Comparison of ENCODE assay signal across 18 cellular contexts in the genomic region with DNA sequence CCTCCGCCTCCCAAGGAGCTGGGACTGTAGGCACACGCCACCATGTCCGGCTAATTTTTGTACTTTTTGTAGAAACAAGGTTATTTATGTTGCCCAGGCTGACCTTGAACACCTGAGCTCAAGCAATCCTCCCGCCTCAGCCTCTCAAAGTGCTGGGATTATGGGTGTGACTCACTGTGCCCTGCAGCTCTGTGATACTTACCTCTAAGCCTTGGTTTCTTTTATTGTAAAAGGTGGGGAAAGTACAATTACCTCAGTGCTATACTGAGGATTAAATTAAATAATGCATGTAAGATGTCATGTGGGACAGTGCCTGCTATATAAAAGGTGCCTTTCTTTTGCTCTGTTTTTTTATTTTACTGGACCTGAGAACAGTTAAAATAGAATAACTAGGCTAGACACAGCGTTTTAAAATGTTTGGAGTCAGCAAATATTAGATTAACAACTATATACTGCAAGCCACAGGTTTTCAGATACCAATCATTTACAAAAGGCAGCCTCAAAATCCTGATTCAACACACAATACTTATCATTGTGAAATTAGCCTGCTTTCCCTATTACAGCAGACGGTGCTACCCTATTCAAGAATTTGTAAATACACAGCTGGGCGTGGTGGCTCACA. TPM values are rescaled to one million over a fixed set of nuclear protein-coding genes. Genes with fewer than 3 reads are reported as not detected.
DNase-seq lines count a peak whose midpoint lies in the region; ATAC-seq and TF ChIP-seq lines count a peak whose summit lies in the region.
"Had no signal": no experiment of that assay in that cellular context is flagged by ENCODE, and none has a peak within 500 bp of the region (broad histone marks: within the 10 kb centered on the region; RNA-seq: fewer than 3 reads in every experiment).

No MANE protein-coding gene starts in this region.

- TF ChIP-seq CTCF in MCF 10A (IDR thresholded peaks at IDR 0.05; ENCODE audit: unreplicated experiment) (no peak), breast epithelium (IDR thresholded peaks at IDR 0.05) (no peak), mammary epithelial cell (conservative IDR thresholded peaks at IDR 0.05 in 1 of 2, IDR thresholded peaks at IDR 0.05 in 1 of 2; ENCODE audit: extremely low read depth in 1 of 2, insufficient read depth in 1 of 2, low read depth in 1 of 2, low read length in 2 of 2) (no peak), foreskin keratinocyte (conservative IDR thresholded peaks at IDR 0.05) (no peak)

- DNase-seq in MCF 10A (ENCODE audit: unreplicated experiment), result peak; percentile 2
- DNase-seq in breast epithelium (ENCODE audit: low spot score in 2 of 2), result no peak
- DNase-seq in mammary epithelial cell, result peak; percentile 15
- DNase-seq in foreskin keratinocyte, result peak in 1 of 2 donors; percentile 16
- peak; percentile 24 for DNase-seq in posterior vena cava (ENCODE audit: low spot score)
- DNase-seq in NCI-H82 (lab: John Stamatoyannopoulos, UW), result no peak
- DNase-seq: Calu3; CD8-positive, alpha-beta T cell; DMS79 treated with DMSO at 0.1 percent for 48 hours; GF-D8; H9 had no signal

- H3K4me2 ChIP-seq in mammary epithelial cell (ENCODE audit: insufficient read depth, low read depth, low read length), result no peak overlapping the region
- H3K4me2 ChIP-seq: BLaER1 treated with 17β-estradiol and CSF1 and Interleukin-3, amounts not matched to agents 10 nM and 100 nM had no signal

- H3K27ac ChIP-seq in breast epithelium, result no peak overlapping the region
- no peak overlapping the region for H3K27ac ChIP-seq in mammary epithelial cell (ENCODE audit: insufficient read depth, low read depth, low read length)
- peak overlapping the region; percentile 42 for H3K27ac ChIP-seq in foreskin keratinocyte
- H3K27ac ChIP-seq: 22Rv1; BLaER1 treated with 17β-estradiol and CSF1 and Interleukin-3, amounts not matched to agents 10 nM and 100 nM; HL-60 had no signal

- no peaks in the 10 kb centered on the region for H3K27me3 Mint-ChIP-seq in MCF 10A (ENCODE audit: insufficient read depth, unreplicated experiment)
- H3K27me3 Mint-ChIP-seq: B cell, IgD-negative memory B cell had no signal

- H3K27me3 ChIP-seq in breast epithelium, result no peaks in the 10 kb centered on the region
- H3K27me3 ChIP-seq in mammary epithelial cell (ENCODE audit: insufficient read depth, low read length), result no peaks in the 10 kb centered on the region
- H3K27me3 ChIP-seq in foreskin keratinocyte, result no peaks in the 10 kb centered on the region
- H3K27me3 ChIP-seq: BLaER1 treated with 17β-estradiol and CSF1 and Interleukin-3, amounts not matched to agents 10 nM and 100 nM had no signal

- no peaks in the 10 kb centered on the region for H4K20me1 ChIP-seq in mammary epithelial cell (ENCODE audit: insufficient read depth, low read length)

- dilution Hi-C loops in mammary epithelial cell (cut with HindIII; ENCODE audit: low sequenced_read_pairs), result loop anchor here (5.0 kb wide), 1 partner anchor 53 kb away; no protein-coding TSS in a partner anchor

- peaks cover 86% of the 10 kb centered on the region for H3K36me3 Mint-ChIP-seq in MCF 10A (ENCODE audit: insufficient read depth, unreplicated experiment)

- no peaks in the 10 kb centered on the region for H3K36me3 ChIP-seq in breast epithelium
- H3K36me3 ChIP-seq in mammary epithelial cell (ENCODE audit: insufficient read depth, low read length), result peaks cover 38% of the 10 kb centered on the region

- no peaks in the 10 kb centered on the region for H3K4me1 ChIP-seq in breast epithelium
- no peaks in the 10 kb centered on the region for H3K4me1 ChIP-seq in mammary epithelial cell (ENCODE audit: insufficient read depth, low read length)
- no peaks in the 10 kb centered on the region for H3K4me1 ChIP-seq in foreskin keratinocyte
- H3K4me1 ChIP-seq: BLaER1 treated with 17β-estradiol and CSF1 and Interleukin-3, amounts not matched to agents 10 nM and 100 nM had no signal

- POLR2A ChIA-PET in MCF 10A (lab: Yijun Ruan, JAX), result no interaction called here

- no peak for TF ChIP-seq POLR2A in breast epithelium (IDR thresholded peaks at IDR 0.05)

- intact Hi-C loops in MCF 10A (cut with micrococcal nuclease) (no loop called here), breast epithelium (cut with DNase I; ENCODE audit: low total_unique reads) (no loop called here), mammary epithelial cell (cut with micrococcal nuclease) (no loop called here), posterior vena cava (cut with DNase I) (no loop called here)

- no TSS peak for BruUV-seq in MCF 10A (replicated peaks; lab: Mats Ljungman, UMichigan)
- no TSS peak for BruUV-seq in mammary epithelial cell (replicated peaks; lab: Mats Ljungman, UMichigan)

- H3K4me3 ChIP-seq in breast epithelium (no peak overlapping the region), mammary epithelial cell (replicated peaks in 1 of 3; ENCODE audit: insufficient read depth in 1 of 3, low read depth in 2 of 3, low read length in 3 of 3) (no peak overlapping the region)
- H3K4me3 ChIP-seq: BLaER1 treated with 17β-estradiol and CSF1 and Interleukin-3, amounts not matched to agents 10 nM and 100 nM had no signal

- no peak overlapping the region for H3K27ac Mint-ChIP-seq in MCF 10A (ENCODE audit: low read depth, unreplicated experiment)
- H3K27ac Mint-ChIP-seq: B cell; CD8-positive, alpha-beta T cell; IgD-negative memory B cell had no signal

- H3K9ac ChIP-seq in mammary epithelial cell (ENCODE audit: insufficient read depth, low read length), result no peak overlapping the region
- H3K9ac ChIP-seq: BLaER1 treated with 17β-estradiol and CSF1 and Interleukin-3, amounts not matched to agents 10 nM and 100 nM had no signal

- H3K4me3 Mint-ChIP-seq in MCF 10A (ENCODE audit: unreplicated experiment), result no peak overlapping the region
- H3K4me3 Mint-ChIP-seq: B cell; CD8-positive, alpha-beta T cell; H9; IgD-negative memory B cell had no signal

- in situ Hi-C loops in mammary epithelial cell (cut with MboI; ENCODE audit: low sequenced_read_pairs in 2 of 2), result no loop called here

- H3K4me1 Mint-ChIP-seq in MCF 10A (ENCODE audit: insufficient read depth, unreplicated experiment), result no peaks in the 10 kb centered on the region
- H3K4me1 Mint-ChIP-seq: H9 had no signal

- no peak overlapping the region for H2AFZ ChIP-seq in mammary epithelial cell (ENCODE audit: low read depth, low read length)

- ATAC-seq in foreskin keratinocyte (peak; percentile 35), HG03196 (IDR thresholded peaks at IDR 0.05; ENCODE audit: unreplicated experiment) (no peak), HG03095 (IDR thresholded peaks at IDR 0.05; ENCODE audit: unreplicated experiment) (no peak)
- ATAC-seq: CD8-positive, alpha-beta T cell had no signal

- H3K9me3 ChIP-seq in breast epithelium, result no peaks in the 10 kb centered on the region
- H3K9me3 ChIP-seq in mammary epithelial cell (replicated peaks; ENCODE audit: insufficient read depth, low read length), result no peaks in the 10 kb centered on the region
- H3K9me3 ChIP-seq: BLaER1 treated with 17β-estradiol and CSF1 and Interleukin-3, amounts not matched to agents 10 nM and 100 nM had no signal

- CTCF ChIA-PET in MCF 10A (lab: Yijun Ruan, JAX), result interaction anchor here (0.7 to 0.8 kb wide), 2 partner anchors 27 to 240 kb away, joined by 3 read pairs; no protein-coding TSS in a partner anchor
- CTCF ChIA-PET in mammary epithelial cell (lab: Charles Lee; ENCODE audit: low non-redundant PET), result no interaction called here

- peaks cover 4% of the 10 kb centered on the region for H3K79me2 ChIP-seq in mammary epithelial cell (ENCODE audit: insufficient read depth, low read length)

- H3K9me3 Mint-ChIP-seq in MCF 10A (ENCODE audit: unreplicated experiment), result no peaks in the 10 kb centered on the region
- H3K9me3 Mint-ChIP-seq: CD8-positive, alpha-beta T cell; IgD-negative memory B cell had no signal

- 70% methylated on average over 4 of the region's 7 CpGs for WGBS in mammary epithelial cell (ENCODE audit: low coverage, missing lambda C conversion rate)

RNA-seq across cellular contexts. Expression of a gene that starts 30.0 kb away (rescaled TPM):
- 37.4 and 55.0 TPM in 2 replicates for total RNA-seq in MCF 10A (2022)
- total RNA-seq in breast epithelium, result 10 to 100 TPM; 24.9 to 31.3 (median 27.5) TPM
- total RNA-seq in mammary epithelial cell, result 10 to 100 TPM; 28.7 to 39.3 TPM
- 11.7 TPM for polyA plus RNA-seq in mammary epithelial cell
- polyA minus RNA-seq in mammary epithelial cell, result 83.9 TPM
- total RNA-seq in foreskin keratinocyte, result 20.6 and 23.1 TPM in 2 replicates
- polyA plus RNA-seq in foreskin keratinocyte, result 3.9 TPM in 2 replicates
- 10 to 100 TPM; 33.6 to 36.7 TPM for total RNA-seq in posterior vena cava

RNA-seq across cellular contexts. Expression of a gene that starts 33.9 kb away (rescaled TPM):
- total RNA-seq in MCF 10A (2022) (13.3 and 16.2 TPM in 2 replicates), breast epithelium (10 to 100 TPM; 13.6 to 20.0 (median 16.1) TPM), mammary epithelial cell (10 to 100 TPM; 14.8 to 23.6 TPM), foreskin keratinocyte (10.2 and 10.6 TPM in 2 replicates), posterior vena cava (10 to 100 TPM; 20.2 to 25.4 TPM)
- polyA plus RNA-seq in mammary epithelial cell (7.2 TPM), foreskin keratinocyte (4.8 and 5.6 TPM in 2 replicates)
- 34.5 TPM for polyA minus RNA-seq in mammary epithelial cell

RNA-seq across cellular contexts. Expression of a gene that starts 57.9 kb away (rescaled TPM):
- 38.3 and 48.2 TPM in 2 replicates for total RNA-seq in MCF 10A (2022)
- total RNA-seq in breast epithelium, result 10 to 100 TPM; 49.6 to 58.7 (median 57.0) TPM
- total RNA-seq in mammary epithelial cell, result 10 to 100 TPM; 53.7 to 67.8 TPM
- 31.7 TPM for polyA plus RNA-seq in mammary epithelial cell
- polyA minus RNA-seq in mammary epithelial cell, result 32.4 TPM
- 37.7 and 39.8 TPM in 2 replicates for total RNA-seq in foreskin keratinocyte
- polyA plus RNA-seq in foreskin keratinocyte, result 28.0 and 34.0 TPM in 2 replicates
- total RNA-seq in posterior vena cava, result 10 to 100 TPM; 38.0 to 44.6 TPM

Comparison
In these comparisons a context has a peak if more than half of its experiments do, and no peak if none do; other contexts are left out.
1. DNase-seq: peak in MCF 10A (single experiment), mammary epithelial cell (single experiment) and posterior vena cava (single experiment); none in breast epithelium (0 of 2) and NCI-H82 (single experiment).